8 cellular contexts compared by ENCODE assay signal in the genomic region with DNA sequence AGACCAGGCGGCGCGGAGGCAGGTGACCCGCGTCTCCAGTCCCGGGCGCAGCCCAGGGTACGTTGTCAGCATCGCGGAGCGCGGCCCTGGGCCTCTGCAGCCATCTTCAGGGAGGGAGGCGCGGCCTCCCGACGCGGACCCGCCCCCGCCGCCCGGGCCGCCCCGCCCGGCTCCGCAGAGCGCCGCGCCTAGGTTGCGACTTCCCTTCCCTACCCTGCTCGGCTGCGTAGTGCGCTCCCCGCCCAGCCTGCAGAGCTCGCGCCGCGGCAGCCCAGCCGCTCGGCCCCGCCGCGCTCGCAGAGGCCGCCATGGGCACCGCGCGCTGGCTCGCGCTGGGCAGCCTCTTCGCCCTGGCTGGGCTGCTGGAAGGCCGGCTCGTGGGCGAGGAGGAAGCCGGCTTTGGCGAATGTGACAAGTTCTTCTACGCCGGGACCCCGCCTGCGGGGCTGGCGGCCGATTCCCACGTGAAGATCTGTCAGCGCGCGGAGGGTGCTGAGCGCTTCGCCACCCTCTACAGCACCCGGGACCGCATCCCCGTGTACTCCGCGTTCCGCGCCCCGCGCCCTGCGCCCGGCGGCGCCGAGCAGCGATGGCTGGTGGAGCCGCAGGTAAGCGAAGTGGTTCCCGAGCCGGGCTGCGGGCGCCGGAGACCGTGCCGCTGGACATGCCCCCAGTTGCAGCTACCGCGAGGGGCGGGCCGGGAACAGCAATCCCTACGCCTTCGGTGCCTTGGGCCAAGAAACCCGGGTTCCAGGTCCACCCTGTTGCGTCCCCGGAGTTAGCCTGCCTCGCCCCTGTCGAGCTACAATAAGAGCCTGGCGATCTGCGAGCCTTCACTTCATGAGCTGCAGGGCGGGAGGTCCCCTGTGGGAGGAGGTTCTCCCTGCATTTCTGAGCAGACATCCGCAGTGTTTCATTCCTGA. TPM values are rescaled to one million over a fixed set of nuclear protein-coding genes. Genes with fewer than 3 reads are reported as not detected.
DNase-seq lines count a peak whose midpoint lies in the region; ATAC-seq and TF ChIP-seq lines count a peak whose summit lies in the region.

A gene with protein sequence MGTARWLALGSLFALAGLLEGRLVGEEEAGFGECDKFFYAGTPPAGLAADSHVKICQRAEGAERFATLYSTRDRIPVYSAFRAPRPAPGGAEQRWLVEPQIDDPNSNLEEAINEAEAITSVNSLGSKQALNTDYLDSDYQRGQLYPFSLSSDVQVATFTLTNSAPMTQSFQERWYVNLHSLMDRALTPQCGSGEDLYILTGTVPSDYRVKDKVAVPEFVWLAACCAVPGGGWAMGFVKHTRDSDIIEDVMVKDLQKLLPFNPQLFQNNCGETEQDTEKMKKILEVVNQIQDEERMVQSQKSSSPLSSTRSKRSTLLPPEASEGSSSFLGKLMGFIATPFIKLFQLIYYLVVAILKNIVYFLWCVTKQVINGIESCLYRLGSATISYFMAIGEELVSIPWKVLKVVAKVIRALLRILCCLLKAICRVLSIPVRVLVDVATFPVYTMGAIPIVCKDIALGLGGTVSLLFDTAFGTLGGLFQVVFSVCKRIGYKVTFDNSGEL (plus strand): TSS at position 227 of the 923 bp plus-strand sequence. CDS start 82 bp downstream, at position 309.

- H3K4me3 Mint-ChIP-seq in activated naive CD4-positive, alpha-beta T cell treated with anti-CD3 and anti-CD28 coated beads, Interleukin-2, amount 10 ng/mL, durations not matched to agents 7 days and 5 days = peak within 1 kb of the TSS; percentile 86

- peak within 1 kb of the TSS; percentile 92 for H2AFZ ChIP-seq in osteoblast (ENCODE audit: low read length)

- H3K27ac ChIP-seq in osteoblast (ENCODE audit: low read depth, low read length) (peak within 1 kb of the TSS; percentile 47), thoracic aorta (peak within 1 kb of the TSS; percentile 86 to 93)

- H3K4me1 ChIP-seq in osteoblast (ENCODE audit: insufficient read depth, low read length) = peaks cover 33% of the 10 kb centered on the region
- H3K4me1 ChIP-seq in thoracic aorta (ENCODE audit: control insufficient read depth in 1 of 2, low read depth in 2 of 2) = peaks cover 25 to 40% of the 10 kb centered on the region in 2 donors

- ATAC-seq in GM21619 (IDR thresholded peaks at IDR 0.05; ENCODE audit: unreplicated experiment) = peak; percentile 81
- peak; percentile 73 for ATAC-seq in thoracic aorta (ENCODE audit: insufficient number of reproducible peaks, low FRiP score, low read depth)

- H3K27me3 ChIP-seq in osteoblast (ENCODE audit: insufficient read depth, low read length) (no peaks in the 10 kb centered on the region), thoracic aorta (replicated peaks; ENCODE audit: insufficient read depth) (no peaks in the 10 kb centered on the region)

- H3K27me3 Mint-ChIP-seq in activated naive CD4-positive, alpha-beta T cell treated with anti-CD3 and anti-CD28 coated beads, Interleukin-2, amount 10 ng/mL, durations not matched to agents 7 days and 5 days = no peaks in the 10 kb centered on the region

- H3K36me3 ChIP-seq in osteoblast (ENCODE audit: insufficient read depth, low read length) (no peaks in the 10 kb centered on the region), thoracic aorta (no peaks in the 10 kb centered on the region)

- TF ChIP-seq RAD21 in Ishikawa (IDR thresholded peaks at IDR 0.05; ENCODE audit: low read depth) = 0 out of 2 replicates have a peak, but pooled peaks have one; percentile 1

- H3K9me3 Mint-ChIP-seq in activated naive CD4-positive, alpha-beta T cell treated with anti-CD3 and anti-CD28 coated beads, Interleukin-2, amount 10 ng/mL, durations not matched to agents 7 days and 5 days = no peaks in the 10 kb centered on the region

- peaks cover 25% of the 10 kb centered on the region for H3K79me2 ChIP-seq in osteoblast (ENCODE audit: insufficient read depth, low read length)

- peaks cover 1% of the 10 kb centered on the region for H3K36me3 Mint-ChIP-seq in activated naive CD4-positive, alpha-beta T cell treated with anti-CD3 and anti-CD28 coated beads, Interleukin-2, amount 10 ng/mL, durations not matched to agents 7 days and 5 days

- CTCF ChIA-PET in activated naive CD4-positive, alpha-beta T cell treated with anti-CD3 and anti-CD28 coated beads, Interleukin-2, amount 10 ng/mL, durations not matched to agents 7 days and 5 days (lab: Charles Lee) = interaction anchor here (0.8 to 8.1 kb wide), 14 partner anchors 9 to 64 kb away, joined by 3 to 143 read pairs (median 4); a partner anchor contains a TSS

- TF ChIP-seq CTCF in osteoblast (IDR thresholded peaks at IDR 0.05; ENCODE audit: extremely low read depth, low read depth, low read length) (no peak), thoracic aorta (IDR thresholded peaks at IDR 0.05) (no peak)

- peaks cover 9% of the 10 kb centered on the region for H4K20me1 ChIP-seq in osteoblast (ENCODE audit: insufficient read depth, low read length)

- peaks cover 56% of the 10 kb centered on the region for H3K4me1 Mint-ChIP-seq in activated naive CD4-positive, alpha-beta T cell treated with anti-CD3 and anti-CD28 coated beads, Interleukin-2, amount 10 ng/mL, durations not matched to agents 7 days and 5 days

- H3K4me3 ChIP-seq in osteoblast (ENCODE audit: insufficient read depth, low read length) = peak within 1 kb of the TSS; percentile 84
- H3K4me3 ChIP-seq in thoracic aorta = peak within 1 kb of the TSS; percentile 83

- TF ChIP-seq EP300 in Ishikawa (IDR thresholded peaks at IDR 0.05; ENCODE audit: borderline replicate concordance) = 0 out of 2 replicates have a peak, but pooled peaks have one; percentile 7

- in situ Hi-C loops in SK-MEL-5 (cut with HindIII; ENCODE audit: low pct_unique_long_range_greater_than_20kb, low sequenced_read_pairs) = no loop called here

- H3K9me3 ChIP-seq in osteoblast (ENCODE audit: low read depth, low read length) (no peaks in the 10 kb centered on the region), thoracic aorta (no peaks in the 10 kb centered on the region)

- H3K27ac Mint-ChIP-seq in activated naive CD4-positive, alpha-beta T cell treated with anti-CD3 and anti-CD28 coated beads, Interleukin-2, amount 10 ng/mL, durations not matched to agents 7 days and 5 days = peak within 1 kb of the TSS; percentile 98

- H3K4me2 ChIP-seq in osteoblast (ENCODE audit: insufficient read depth, low read length) = peak within 1 kb of the TSS; percentile 92

- peak; percentile 86 for DNase-seq in EH (ENCODE audit: low read depth)
- peak; percentile 76 for DNase-seq in SK-MEL-5 (ENCODE audit: low read depth, low spot score)
- DNase-seq in activated naive CD4-positive, alpha-beta T cell treated with anti-CD3 and anti-CD28 coated beads, Interleukin-2, amount 10 ng/mL, durations not matched to agents 7 days and 5 days = peak; percentile 89
- no peak for DNase-seq in glomerular endothelial cell (ENCODE audit: extremely low read depth, low read depth, low spot score)
- peak; percentile 97 for DNase-seq in osteoblast (ENCODE audit: insufficient read length, low spot score, missing footprints)
- DNase-seq in thoracic aorta (ENCODE audit: low spot score) = no peak

TF ChIP-seq in Ishikawa, 13 proteins besides CTCF, POLR2A, EP300 and RAD21 (continues in another document):
- peak; percentile 20; the same call in 1 of the 2 replicates for TF ChIP-seq TEAD4 (IDR thresholded peaks at IDR 0.05)
- TF ChIP-seq, protein P1, sequence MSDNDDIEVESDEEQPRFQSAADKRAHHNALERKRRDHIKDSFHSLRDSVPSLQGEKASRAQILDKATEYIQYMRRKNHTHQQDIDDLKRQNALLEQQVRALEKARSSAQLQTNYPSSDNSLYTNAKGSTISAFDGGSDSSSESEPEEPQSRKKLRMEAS (IDR thresholded peaks at IDR 0.05) = peak; percentile 79
- TF ChIP-seq FOXM1 (IDR thresholded peaks at IDR 0.05; ENCODE audit: borderline replicate concordance, low read depth) = no peak
- TF ChIP-seq EGR1 (IDR thresholded peaks at IDR 0.05) = no peak
- TF ChIP-seq, protein P2, sequence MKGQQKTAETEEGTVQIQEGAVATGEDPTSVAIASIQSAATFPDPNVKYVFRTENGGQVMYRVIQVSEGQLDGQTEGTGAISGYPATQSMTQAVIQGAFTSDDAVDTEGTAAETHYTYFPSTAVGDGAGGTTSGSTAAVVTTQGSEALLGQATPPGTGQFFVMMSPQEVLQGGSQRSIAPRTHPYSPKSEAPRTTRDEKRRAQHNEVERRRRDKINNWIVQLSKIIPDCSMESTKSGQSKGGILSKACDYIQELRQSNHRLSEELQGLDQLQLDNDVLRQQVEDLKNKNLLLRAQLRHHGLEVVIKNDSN (IDR thresholded peaks at IDR 0.05) = no peak
- TF ChIP-seq, protein P3, sequence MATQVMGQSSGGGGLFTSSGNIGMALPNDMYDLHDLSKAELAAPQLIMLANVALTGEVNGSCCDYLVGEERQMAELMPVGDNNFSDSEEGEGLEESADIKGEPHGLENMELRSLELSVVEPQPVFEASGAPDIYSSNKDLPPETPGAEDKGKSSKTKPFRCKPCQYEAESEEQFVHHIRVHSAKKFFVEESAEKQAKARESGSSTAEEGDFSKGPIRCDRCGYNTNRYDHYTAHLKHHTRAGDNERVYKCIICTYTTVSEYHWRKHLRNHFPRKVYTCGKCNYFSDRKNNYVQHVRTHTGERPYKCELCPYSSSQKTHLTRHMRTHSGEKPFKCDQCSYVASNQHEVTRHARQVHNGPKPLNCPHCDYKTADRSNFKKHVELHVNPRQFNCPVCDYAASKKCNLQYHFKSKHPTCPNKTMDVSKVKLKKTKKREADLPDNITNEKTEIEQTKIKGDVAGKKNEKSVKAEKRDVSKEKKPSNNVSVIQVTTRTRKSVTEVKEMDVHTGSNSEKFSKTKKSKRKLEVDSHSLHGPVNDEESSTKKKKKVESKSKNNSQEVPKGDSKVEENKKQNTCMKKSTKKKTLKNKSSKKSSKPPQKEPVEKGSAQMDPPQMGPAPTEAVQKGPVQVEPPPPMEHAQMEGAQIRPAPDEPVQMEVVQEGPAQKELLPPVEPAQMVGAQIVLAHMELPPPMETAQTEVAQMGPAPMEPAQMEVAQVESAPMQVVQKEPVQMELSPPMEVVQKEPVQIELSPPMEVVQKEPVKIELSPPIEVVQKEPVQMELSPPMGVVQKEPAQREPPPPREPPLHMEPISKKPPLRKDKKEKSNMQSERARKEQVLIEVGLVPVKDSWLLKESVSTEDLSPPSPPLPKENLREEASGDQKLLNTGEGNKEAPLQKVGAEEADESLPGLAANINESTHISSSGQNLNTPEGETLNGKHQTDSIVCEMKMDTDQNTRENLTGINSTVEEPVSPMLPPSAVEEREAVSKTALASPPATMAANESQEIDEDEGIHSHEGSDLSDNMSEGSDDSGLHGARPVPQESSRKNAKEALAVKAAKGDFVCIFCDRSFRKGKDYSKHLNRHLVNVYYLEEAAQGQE (IDR thresholded peaks at IDR 0.05; ENCODE audit: low read depth) = no peak
- peak; percentile 83 for TF ChIP-seq YY1 (IDR thresholded peaks at IDR 0.05; ENCODE audit: low read depth)
- TF ChIP-seq TAF1 (IDR thresholded peaks at IDR 0.05; ENCODE audit: low read depth) = peak; percentile 64; the same call in 1 of the 2 replicates
- TF ChIP-seq CEBPB (IDR thresholded peaks at IDR 0.05) = no peak

RNA-seq across cellular contexts. Expression of the gene that starts here (rescaled TPM):
- total RNA-seq in SK-MEL-5 (2014; rRNA removed; shearing (Covaris generic)) = 44.8 and 46.8 TPM in 2 replicates
- 28.5 and 38.4 TPM in 2 replicates for polyA plus RNA-seq in SK-MEL-5 (2015; cell fraction: cytosol; rRNA removed)
- 8.6 and 12.1 TPM in 2 replicates for polyA plus RNA-seq in SK-MEL-5 (2015; cell fraction: nucleus; rRNA removed)
- 29.0 and 29.8 TPM in 2 replicates for total RNA-seq in glomerular endothelial cell
- total RNA-seq in osteoblast = 43.0 and 44.2 TPM in 2 replicates
- total RNA-seq in thoracic aorta = 100 to 1,000 TPM in 1 of 2 donors, 10 to 100 TPM in 1; 86.9 to 155 TPM

Comparison
In these comparisons a context has a peak if more than half of its experiments do, and no peak if none do; other contexts are left out.
1. DNase-seq: peak in EH (single experiment), SK-MEL-5 (single experiment), activated naive CD4-positive, alpha-beta T cell treated with anti-CD3 and anti-CD28 coated beads, Interleukin-2, amount 10 ng/mL, durations not matched to agents 7 days and 5 days (single experiment) and osteoblast (single experiment); none in glomerular endothelial cell (single experiment) and thoracic aorta (single experiment).